ENCODE assay signal across 8 cellular contexts in the genomic region with DNA sequence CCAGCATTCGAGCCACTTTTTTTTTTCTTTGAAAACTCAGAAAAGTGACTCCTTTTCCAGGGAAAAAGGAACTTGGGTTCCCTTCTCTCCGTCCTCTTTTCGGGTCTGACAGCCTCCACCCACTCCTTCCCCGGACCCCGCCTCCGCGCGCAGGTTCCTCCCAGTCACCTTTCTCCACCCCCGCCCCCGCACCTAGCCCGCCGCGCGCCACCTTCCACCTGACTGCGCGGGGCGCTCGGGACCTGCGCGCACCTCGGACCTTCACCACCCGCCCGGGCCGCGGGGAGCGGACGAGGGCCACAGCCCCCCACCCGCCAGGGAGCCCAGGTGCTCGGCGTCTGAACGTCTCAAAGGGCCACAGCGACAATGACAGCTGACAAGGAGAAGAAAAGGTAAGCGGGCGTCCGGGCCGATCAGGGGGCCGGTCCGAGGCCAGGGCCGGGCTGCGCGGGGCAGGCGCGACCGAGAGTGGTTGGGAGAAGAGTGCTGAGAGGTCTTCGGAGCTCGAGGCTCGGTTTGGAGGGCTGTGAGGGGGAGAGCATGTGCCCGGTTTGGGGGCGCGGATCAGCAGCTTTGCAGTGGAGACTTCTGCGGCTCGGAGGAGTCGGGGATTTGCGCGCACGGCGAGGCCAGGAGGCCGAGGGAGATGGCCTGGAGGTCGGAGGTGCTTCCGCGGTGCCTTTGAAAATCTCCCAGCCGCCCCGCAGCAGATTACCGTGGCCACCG. TPM values are rescaled to one million over a fixed set of nuclear protein-coding genes. Genes with fewer than 3 reads are reported as not detected.
DNase-seq lines count a peak whose midpoint lies in the region; ATAC-seq and TF ChIP-seq lines count a peak whose summit lies in the region.

No MANE protein-coding gene starts in this region.

- ATAC-seq in GM19023 (IDR thresholded peaks at IDR 0.05; ENCODE audit: unreplicated experiment), result peak; percentile 35
- ATAC-seq in HG03354 (IDR thresholded peaks at IDR 0.05; ENCODE audit: poor library complexity, severe bottlenecking, unreplicated experiment), result peak; percentile 35

- no TSS peak for BruUV-seq in A673 (replicated peaks; lab: Mats Ljungman, UMichigan)

- H3K9ac ChIP-seq in SU-DHL-6 (ENCODE audit: low read length), result peak overlapping the region; percentile 63
- peak overlapping the region; percentile 98 for H3K9ac ChIP-seq in adipocyte (ENCODE audit: low read length)

- no peaks in the 10 kb centered on the region for H4K20me1 ChIP-seq in SU-DHL-6 (ENCODE audit: low read depth, low read length)

- H3K79me2 ChIP-seq in SU-DHL-6 (ENCODE audit: insufficient read depth, low read length), result no peaks in the 10 kb centered on the region

- peaks cover 89% of the 10 kb centered on the region for H3K27me3 ChIP-seq in A673 (replicated peaks; ENCODE audit: insufficient read depth, low read depth, low read length, poor library complexity)
- H3K27me3 ChIP-seq in SU-DHL-6 (ENCODE audit: low read length), result no peaks in the 10 kb centered on the region
- no peaks in the 10 kb centered on the region for H3K27me3 ChIP-seq in adipocyte (replicated peaks; ENCODE audit: control insufficient read depth, insufficient read depth, low read length)

- peak overlapping the region; percentile 99 for H2AFZ ChIP-seq in SU-DHL-6 (ENCODE audit: low read depth, low read length, severe bottlenecking)

- peak overlapping the region; percentile 41 for H3K4me3 ChIP-seq in A673 (ENCODE audit: low read depth, low read length, poor library complexity, severe bottlenecking)
- H3K4me3 ChIP-seq in SU-DHL-6 (ENCODE audit: insufficient read depth, low read length, poor library complexity, severe bottlenecking), result peak overlapping the region; percentile 97
- peak overlapping the region; percentile 99 for H3K4me3 ChIP-seq in adipocyte (ENCODE audit: low read length)
- peak overlapping the region; percentile 43 for H3K4me3 ChIP-seq in iPS-11a (ENCODE audit: low read depth, low read length)
- peak overlapping the region; percentile 58 to 84 (median 74) for H3K4me3 ChIP-seq in skin epidermis

- peak overlapping the region; percentile 98 for H3K4me2 ChIP-seq in SU-DHL-6 (ENCODE audit: low read depth, low read length, poor library complexity, severe bottlenecking)

- H3K9me2 ChIP-seq in SU-DHL-6 (replicated peaks; ENCODE audit: insufficient read depth, low read length), result no peaks in the 10 kb centered on the region

- DNase-seq in A673 (ENCODE audit: low spot score) (peak; percentile 1), adipocyte (ENCODE audit: low read depth) (peak; percentile 61), GM19240 (ENCODE audit: insufficient read length, low spot score) (no peak)

- no peak overlapping the region for H3K27ac ChIP-seq in A673 (ENCODE audit: low read depth, low read length, poor library complexity, severe bottlenecking)
- no peak overlapping the region for H3K27ac ChIP-seq in SU-DHL-6 (ENCODE audit: low read depth, low read length)
- peak overlapping the region; percentile 64 to 95 (median 82) for H3K27ac ChIP-seq in skin epidermis

- H3F3A ChIP-seq in SU-DHL-6 (ENCODE audit: insufficient read depth), result no peaks in the 10 kb centered on the region

- TF ChIP-seq CTCF in A673 (conservative IDR thresholded peaks at IDR 0.05; ENCODE audit: low read depth, low read length) (no peak), SU-DHL-6 (IDR thresholded peaks at IDR 0.05; ENCODE audit: insufficient read depth, low read length, poor library complexity, severe bottlenecking) (no peak)

- H3K9me3 ChIP-seq in A673 (ENCODE audit: low read depth, low read length, poor library complexity, severe bottlenecking) (no peaks in the 10 kb centered on the region), SU-DHL-6 (ENCODE audit: insufficient read depth, low read length) (no peaks in the 10 kb centered on the region), adipocyte (ENCODE audit: control insufficient read depth, low read length) (no peaks in the 10 kb centered on the region)

- CTCF ChIA-PET in A673 (lab: Charles Lee), result no interaction called here

- intact Hi-C loops in A673 (cut with micrococcal nuclease; ENCODE audit: unreplicated experiment), result no loop called here

- peaks cover 33% of the 10 kb centered on the region for H3K4me1 ChIP-seq in A673 (ENCODE audit: insufficient read depth, low read length, poor library complexity, severe bottlenecking)
- H3K4me1 ChIP-seq in adipocyte (ENCODE audit: control insufficient read depth, insufficient read depth, low read length), result peaks cover 19% of the 10 kb centered on the region

- POLR2A ChIA-PET in A673 (lab: Charles Lee; ENCODE audit: low non-redundant PET), result no interaction called here

- no peaks in the 10 kb centered on the region for H3K36me3 ChIP-seq in A673 (ENCODE audit: insufficient read depth, low read length, poor library complexity, severe bottlenecking)
- no peaks in the 10 kb centered on the region for H3K36me3 ChIP-seq in SU-DHL-6 (ENCODE audit: low read length)
- no peaks in the 10 kb centered on the region for H3K36me3 ChIP-seq in adipocyte (ENCODE audit: control insufficient read depth, insufficient read depth, low read length, severe bottlenecking)

RNA-seq across cellular contexts. Expression of a gene that starts 0.5 kb away (rescaled TPM):
- total RNA-seq in A673 (2021), result 0.41 and 1.2 TPM in 2 replicates

Comparison
In these comparisons a context has a peak if more than half of its experiments do, and no peak if none do; other contexts are left out.
1. H3K27ac ChIP-seq: peak in skin epidermis (21 of 21); none in A673 (single experiment) and SU-DHL-6 (single experiment).
2. H3K4me3 ChIP-seq: peak in every context shown above with its lines; median percentile 99 in adipocyte; 97 in SU-DHL-6; 74 in skin epidermis; 43 in iPS-11a; 41 in A673.